Comparison of ENCODE assay signal across 8 cellular contexts in genomic region chr6:139271056-139271455, GRCh38. TPM values are rescaled to one million over a fixed set of nuclear protein-coding genes. Genes with fewer than 3 reads are reported as not detected.
DNase-seq lines count a peak whose midpoint lies in the region; ATAC-seq, FAIRE-seq and TF ChIP-seq lines count a peak whose summit lies in the region.

No MANE protein-coding gene starts in this region.

- H3K4me3 Mint-ChIP-seq in astrocyte (ENCODE audit: unreplicated experiment): no peak overlapping the region

- ATAC-seq in HG03108 (IDR thresholded peaks at IDR 0.05; ENCODE audit: unreplicated experiment): peak; percentile 81
- no peak for ATAC-seq in HG03097 (IDR thresholded peaks at IDR 0.05; ENCODE audit: low FRiP score, unreplicated experiment)

- H4K20me1 ChIP-seq in mammary epithelial cell (ENCODE audit: insufficient read depth, low read length) (no peaks in the 10 kb centered on the region), astrocyte (ENCODE audit: insufficient read depth, low read length) (no peaks in the 10 kb centered on the region)

- no peaks in the 10 kb centered on the region for H3K9me3 ChIP-seq in mammary epithelial cell (replicated peaks; ENCODE audit: insufficient read depth, low read length)
- H3K9me3 ChIP-seq in breast epithelium: no peaks in the 10 kb centered on the region
- no peaks in the 10 kb centered on the region for H3K9me3 ChIP-seq in astrocyte (ENCODE audit: insufficient read depth, low read depth, low read length)
- no peaks in the 10 kb centered on the region for H3K9me3 ChIP-seq in esophagus muscularis mucosa

- H3K4me1 ChIP-seq in mammary epithelial cell (ENCODE audit: insufficient read depth, low read length): no peaks in the 10 kb centered on the region
- H3K4me1 ChIP-seq in breast epithelium: no peaks in the 10 kb centered on the region
- no peaks in the 10 kb centered on the region for H3K4me1 ChIP-seq in astrocyte (ENCODE audit: insufficient read depth, low read length)
- peaks cover 0 to 4% (median 0%) of the 10 kb centered on the region in 4 donors for H3K4me1 ChIP-seq in esophagus muscularis mucosa

- dilution Hi-C loops in mammary epithelial cell (cut with HindIII; ENCODE audit: low sequenced_read_pairs): no loop called here

- no peaks in the 10 kb centered on the region for H3K36me3 Mint-ChIP-seq in astrocyte (ENCODE audit: low read depth, unreplicated experiment)

- CTCF ChIA-PET in mammary epithelial cell (lab: Charles Lee; ENCODE audit: low non-redundant PET): no interaction called here

- H3K27me3 ChIP-seq in mammary epithelial cell (ENCODE audit: insufficient read depth, low read length): no peaks in the 10 kb centered on the region
- H3K27me3 ChIP-seq in breast epithelium: no peaks in the 10 kb centered on the region
- no peaks in the 10 kb centered on the region for H3K27me3 ChIP-seq in astrocyte (ENCODE audit: insufficient read depth, low read length)
- no peaks in the 10 kb centered on the region for H3K27me3 ChIP-seq in esophagus muscularis mucosa

- H3K27ac ChIP-seq in mammary epithelial cell (ENCODE audit: insufficient read depth, low read depth, low read length) (no peak overlapping the region), breast epithelium (no peak overlapping the region), astrocyte (ENCODE audit: low read depth, low read length) (no peak overlapping the region), coronary artery (no peak overlapping the region), esophagus muscularis mucosa (replicated peaks in 1 of 4) (no peak overlapping the region)

- H3K27ac Mint-ChIP-seq in astrocyte (ENCODE audit: unreplicated experiment): no peak overlapping the region

- intact Hi-C loops in mammary epithelial cell (cut with micrococcal nuclease): no loop called here
- intact Hi-C loops in breast epithelium (cut with DNase I; ENCODE audit: low total_unique reads): no loop called here
- intact Hi-C loops in esophagus muscularis mucosa (cut with DNase I): no loop called here

- no peak for TF ChIP-seq CTCF in mammary epithelial cell (conservative IDR thresholded peaks at IDR 0.05 in 1 of 2, IDR thresholded peaks at IDR 0.05 in 1 of 2; ENCODE audit: extremely low read depth in 1 of 2, insufficient read depth in 1 of 2, low read depth in 1 of 2, low read length in 2 of 2)
- no peak for TF ChIP-seq CTCF in breast epithelium (IDR thresholded peaks at IDR 0.05)
- TF ChIP-seq CTCF in astrocyte (IDR thresholded peaks at IDR 0.05; ENCODE audit: insufficient read depth, low read depth, low read length): no peak
- no peak for TF ChIP-seq CTCF in coronary artery (IDR thresholded peaks at IDR 0.05)
- TF ChIP-seq CTCF in esophagus muscularis mucosa (IDR thresholded peaks at IDR 0.05): no peak

- peaks cover 7% of the 10 kb centered on the region for H3K4me1 Mint-ChIP-seq in astrocyte (ENCODE audit: low read depth, unreplicated experiment)

- DNase-seq in mammary epithelial cell (peak; percentile 24), breast epithelium (ENCODE audit: low spot score in 2 of 2) (no peak), astrocyte (ENCODE audit: low read depth) (peak; percentile 95), urothelium cell line (ENCODE audit: low spot score) (peak; percentile 49), coronary artery (ENCODE audit: low spot score) (no peak), esophagus muscularis mucosa (ENCODE audit: extremely low spot score) (no peak)

- H2AFZ ChIP-seq in mammary epithelial cell (ENCODE audit: low read depth, low read length) (no peak overlapping the region), astrocyte (ENCODE audit: low read depth, low read length) (peak overlapping the region; percentile 19)

- H3K9me3 Mint-ChIP-seq in astrocyte (ENCODE audit: unreplicated experiment): peaks cover 1% of the 10 kb centered on the region

- H3K4me3 ChIP-seq in mammary epithelial cell (replicated peaks in 1 of 3; ENCODE audit: insufficient read depth in 1 of 3, low read depth in 2 of 3, low read length in 3 of 3): no peak overlapping the region
- no peak overlapping the region for H3K4me3 ChIP-seq in breast epithelium
- H3K4me3 ChIP-seq in astrocyte (ENCODE audit: insufficient read depth, low read depth, low read length): no peak overlapping the region
- H3K4me3 ChIP-seq in coronary artery: no peak overlapping the region
- H3K4me3 ChIP-seq in esophagus muscularis mucosa: no peak overlapping the region

- BruUV-seq in mammary epithelial cell (replicated peaks; lab: Mats Ljungman, UMichigan): no TSS peak

- TF ChIP-seq EP300 in esophagus muscularis mucosa (IDR thresholded peaks at IDR 0.05): no peak

- FAIRE-seq in astrocyte (lab: Jason Lieb, UNC) (no peak), urothelium cell line (lab: Jason Lieb, UNC) (no peak)

- H3K79me2 ChIP-seq in mammary epithelial cell (ENCODE audit: insufficient read depth, low read length) (no peaks in the 10 kb centered on the region), astrocyte (ENCODE audit: insufficient read depth, low read length) (no peaks in the 10 kb centered on the region)

- H3K36me3 ChIP-seq in mammary epithelial cell (ENCODE audit: insufficient read depth, low read length) (no peaks in the 10 kb centered on the region), breast epithelium (no peaks in the 10 kb centered on the region), astrocyte (ENCODE audit: insufficient read depth, low read length) (no peaks in the 10 kb centered on the region), esophagus muscularis mucosa (peaks cover 0 to 21% (median 0%) of the 10 kb centered on the region in 4 donors)

- 92% methylated on average over 6 of the region's 6 CpGs for WGBS in mammary epithelial cell (ENCODE audit: low coverage, missing lambda C conversion rate)
- WGBS in esophagus muscularis mucosa: 78% methylated on average over 6 of the region's 6 CpGs

- H3K9ac ChIP-seq in mammary epithelial cell (ENCODE audit: insufficient read depth, low read length) (no peak overlapping the region), astrocyte (ENCODE audit: low read length) (no peak overlapping the region)

- H3K4me2 ChIP-seq in mammary epithelial cell (ENCODE audit: insufficient read depth, low read depth, low read length): no peak overlapping the region
- H3K4me2 ChIP-seq in astrocyte (ENCODE audit: low read length): peak overlapping the region; percentile 37

- in situ Hi-C loops in mammary epithelial cell (cut with MboI; ENCODE audit: low sequenced_read_pairs in 2 of 2): no loop called here

- TF ChIP-seq POLR2A in breast epithelium (IDR thresholded peaks at IDR 0.05) (no peak), esophagus muscularis mucosa (IDR thresholded peaks at IDR 0.05; ENCODE audit: low read depth) (no peak)

- no peaks in the 10 kb centered on the region for H3K27me3 Mint-ChIP-seq in astrocyte (ENCODE audit: low read depth, unreplicated experiment)

RNA-seq across cellular contexts. Expression of gene TXLNB, which starts 20.7 kb away (rescaled TPM):
- total RNA-seq in mammary epithelial cell (not detected), breast epithelium (1 to 10 TPM in 2 of 3 donors, under 1 TPM in 1; 0.96 to 2.9 (median 2.5) TPM), astrocyte (0.57 and 0.58 TPM in 2 replicates), esophagus muscularis mucosa (1 to 10 TPM; 2.1 to 5.7 (median 2.9) TPM)
- polyA plus RNA-seq in mammary epithelial cell: not detected
- not detected for polyA minus RNA-seq in mammary epithelial cell

Comparison
In these comparisons a context has a peak if more than half of its experiments do, and no peak if none do; other contexts are left out.
1. DNase-seq: peak in mammary epithelial cell (single experiment), astrocyte (single experiment) and urothelium cell line (single experiment); none in breast epithelium (0 of 2), coronary artery (single experiment) and esophagus muscularis mucosa (single experiment).